7 cellular contexts compared by ENCODE assay signal in the genomic region with DNA sequence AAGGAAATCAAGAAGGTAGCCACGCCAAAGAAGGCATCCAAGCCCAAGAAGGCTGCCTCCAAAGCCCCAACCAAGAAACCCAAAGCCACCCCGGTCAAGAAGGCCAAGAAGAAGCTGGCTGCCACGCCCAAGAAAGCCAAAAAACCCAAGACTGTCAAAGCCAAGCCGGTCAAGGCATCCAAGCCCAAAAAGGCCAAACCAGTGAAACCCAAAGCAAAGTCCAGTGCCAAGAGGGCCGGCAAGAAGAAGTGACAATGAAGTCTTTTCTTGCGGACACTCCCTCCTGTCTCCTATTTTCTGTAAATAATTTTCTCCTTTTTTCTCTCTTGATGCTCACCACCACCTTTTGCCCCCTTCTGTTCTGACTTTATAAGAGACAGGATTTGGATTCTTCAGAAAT. TPM values are rescaled to one million over a fixed set of nuclear protein-coding genes. Genes with fewer than 3 reads are reported as not detected.
DNase-seq lines count a peak whose midpoint lies in the region; ATAC-seq and TF ChIP-seq lines count a peak whose summit lies in the region.
"Had no signal": no experiment of that assay in that cellular context is flagged by ENCODE, and none has a peak within 500 bp of the region (broad histone marks: within the 10 kb centered on the region; RNA-seq: fewer than 3 reads in every experiment).

No MANE protein-coding gene starts in this region.

- peaks cover 18% of the 10 kb centered on the region for H3F3A ChIP-seq in PC-3 (ENCODE audit: low read length, unreplicated experiment)

- POLR2A ChIA-PET in PC-3 (lab: Charles Lee; ENCODE audit: unreplicated experiment): no interaction called here

- TF ChIP-seq CTCF in PC-3 (conservative IDR thresholded peaks at IDR 0.05; ENCODE audit: low read depth, low read length) (no peak), endothelial cell (IDR thresholded peaks at IDR 0.05; ENCODE audit: unreplicated experiment) (no peak), sigmoid colon (IDR thresholded peaks at IDR 0.05) (no peak)

- peaks cover 4% of the 10 kb centered on the region for H3K36me3 Mint-ChIP-seq in endothelial cell (ENCODE audit: low read depth, unreplicated experiment)

- peak overlapping the region; percentile 95 for H3K9ac ChIP-seq in PC-3 (ENCODE audit: low read length)

- DNase-seq in PC-3: no peak
- no peak for DNase-seq in endothelial cell (ENCODE audit: low spot score)
- DNase-seq in sigmoid colon: no peak
- no peak for DNase-seq in SK-N-DZ (ENCODE audit: low spot score)
- DNase-seq: GOT3 had no signal

- peak overlapping the region; percentile 34 for H3K27ac Mint-ChIP-seq in endothelial cell (ENCODE audit: unreplicated experiment)

- H3K9me3 ChIP-seq in PC-3 (ENCODE audit: low read length) (no peaks in the 10 kb centered on the region), sigmoid colon (no peaks in the 10 kb centered on the region)

- 9 to 37% methylated on average over 6 of the region's 6 CpGs for WGBS in sigmoid colon, 2 donors

- H3K4me3 ChIP-seq in PC-3 (ENCODE audit: low read length) (peak overlapping the region; percentile 100), sigmoid colon (peak overlapping the region; percentile 57 to 68 (median 64))

- H3K27ac ChIP-seq in PC-3 (ENCODE audit: low read length): peak overlapping the region; percentile 66
- H3K27ac ChIP-seq in sigmoid colon: peak overlapping the region; percentile 87 to 96 (median 91)

- no peak for ATAC-seq in PC-3
- ATAC-seq in GM18498 (IDR thresholded peaks at IDR 0.05; ENCODE audit: unreplicated experiment): no peak
- no peak for ATAC-seq in HG03460 (IDR thresholded peaks at IDR 0.05; ENCODE audit: unreplicated experiment)

- H2AFZ ChIP-seq in PC-3 (ENCODE audit: low read length): no peak overlapping the region

- no peaks in the 10 kb centered on the region for H3K9me2 ChIP-seq in PC-3 (replicated peaks; ENCODE audit: low read length)

- H3K27me3 ChIP-seq in PC-3 (ENCODE audit: low read length) (no peaks in the 10 kb centered on the region), sigmoid colon (no peaks in the 10 kb centered on the region)

- TF ChIP-seq POLR2A in sigmoid colon (IDR thresholded peaks at IDR 0.05): no peak

- peaks cover 28% of the 10 kb centered on the region for H3K4me1 Mint-ChIP-seq in endothelial cell (ENCODE audit: unreplicated experiment)

- H3K9me3 Mint-ChIP-seq in endothelial cell (ENCODE audit: unreplicated experiment): no peaks in the 10 kb centered on the region

- H3K36me3 ChIP-seq in PC-3 (ENCODE audit: low read depth, low read length) (no peaks in the 10 kb centered on the region), sigmoid colon (no peaks in the 10 kb centered on the region)

- peaks cover 21% of the 10 kb centered on the region for H4K20me1 ChIP-seq in PC-3 (ENCODE audit: low read length)

- H3K27me3 Mint-ChIP-seq in endothelial cell (ENCODE audit: unreplicated experiment): peaks cover 11% of the 10 kb centered on the region

- no peak for TF ChIP-seq EP300 in sigmoid colon (IDR thresholded peaks at IDR 0.05)

- peak overlapping the region; percentile 98 for H3K4me2 ChIP-seq in PC-3 (ENCODE audit: low read length)

- no TSS peak for BruUV-seq in PC-3 (replicated peaks; lab: Mats Ljungman, UMichigan)

- peak overlapping the region; percentile 90 for H3K4me3 Mint-ChIP-seq in endothelial cell (ENCODE audit: unreplicated experiment)

- CTCF ChIA-PET in PC-3 (lab: Charles Lee): no interaction called here

- H3K4me1 ChIP-seq in PC-3 (ENCODE audit: insufficient read depth, low read length) (peaks cover 17% of the 10 kb centered on the region), sigmoid colon (peaks cover 0 to 63% (median 43%) of the 10 kb centered on the region in 4 donors)

- intact Hi-C loops in PC-3 (cut with micrococcal nuclease): loop anchor here (10.0 kb wide), 1 partner anchor 121 kb away; the partner anchor contains the start of gene NOL12
- intact Hi-C loops in sigmoid colon (cut with DNase I): loop anchor here (5.0 kb wide), 1 partner anchor 59 kb away; no protein-coding TSS in a partner anchor

- peaks cover 30% of the 10 kb centered on the region for H3K79me2 ChIP-seq in PC-3 (ENCODE audit: low read length)

RNA-seq across cellular contexts. Expression of gene GCAT, which starts 1.9 kb away (rescaled TPM):
- total RNA-seq in PC-3 (2014; rRNA removed): 26.0 and 33.3 TPM in 2 replicates
- total RNA-seq in endothelial cell (ENCODE audit: unreplicated experiment): 4.1 TPM
- 10 to 100 TPM in 1 of 4 donors, 1 to 10 TPM in 3; 5.1 to 14.1 (median 7.7) TPM for total RNA-seq in sigmoid colon
- 10 to 100 TPM in 2 of 3 donors, 1 to 10 TPM in 1; 6.0 to 12.3 (median 10.2) TPM for polyA plus RNA-seq in sigmoid colon
- 10.5 and 18.3 TPM in 2 replicates for polyA plus RNA-seq in SK-N-DZ (2014; cell fraction: cytosol; rRNA removed)
- 10.8 and 20.5 TPM in 2 replicates for polyA plus RNA-seq in SK-N-DZ (2014; cell fraction: nucleus; rRNA removed)

RNA-seq across cellular contexts. Expression of gene GALR3, which starts 17.3 kb away (rescaled TPM):
- total RNA-seq in PC-3 (2014; rRNA removed) (not detected in 2 replicates), endothelial cell (ENCODE audit: unreplicated experiment) (not detected), sigmoid colon (not detected)
- polyA plus RNA-seq in sigmoid colon: not detected
- polyA plus RNA-seq in SK-N-DZ (2014; cell fraction: cytosol; rRNA removed): not detected in 2 replicates
- not detected in 2 replicates for polyA plus RNA-seq in SK-N-DZ (2014; cell fraction: nucleus; rRNA removed)

RNA-seq across cellular contexts. Expression of gene ANKRD54, which starts 38.3 kb away (rescaled TPM):
- 24.9 and 30.1 TPM in 2 replicates for total RNA-seq in PC-3 (2014; rRNA removed)
- 14.4 TPM for total RNA-seq in endothelial cell (ENCODE audit: unreplicated experiment)
- total RNA-seq in sigmoid colon: 10 to 100 TPM; 39.3 to 50.7 (median 45.0) TPM
- 10 to 100 TPM; 12.6 to 25.2 (median 23.0) TPM for polyA plus RNA-seq in sigmoid colon
- 54.2 and 55.4 TPM in 2 replicates for polyA plus RNA-seq in SK-N-DZ (2014; cell fraction: cytosol; rRNA removed)
- 57.4 and 105 TPM in 2 replicates for polyA plus RNA-seq in SK-N-DZ (2014; cell fraction: nucleus; rRNA removed)

RNA-seq across cellular contexts. Expression of gene EIF3L, which starts 43.3 kb away (rescaled TPM):
- total RNA-seq in PC-3 (2014; rRNA removed): 164 and 218 TPM in 2 replicates
- total RNA-seq in endothelial cell (ENCODE audit: unreplicated experiment): 732 TPM
- 100 to 1,000 TPM; 366 to 628 (median 532) TPM for total RNA-seq in sigmoid colon
- 100 to 1,000 TPM; 198 to 331 (median 307) TPM for polyA plus RNA-seq in sigmoid colon
- polyA plus RNA-seq in SK-N-DZ (2014; cell fraction: cytosol; rRNA removed): 671 and 689 TPM in 2 replicates
- 284 and 309 TPM in 2 replicates for polyA plus RNA-seq in SK-N-DZ (2014; cell fraction: nucleus; rRNA removed)
